ENCODE assay signal across 1 cellular context in genomic region chr7:73700581-73701134, GRCh38.
TF ChIP-seq lines count a peak whose summit lies in the region.

No MANE protein-coding gene starts in this region.

TF ChIP-seq in A549, 52 proteins besides CTCF, POLR2A, EP300 and RAD21 (continued from another document):
- TF ChIP-seq HOXB13 (CRISPR knock-in tag; IDR thresholded peaks at IDR 0.05; ENCODE audit: low read depth) (no peak), POLR2AphosphoS2 (conservative IDR thresholded peaks at IDR 0.05; ENCODE audit: low read length) (no peak; the same call in 1 of the 2 replicates), NPAS2 (CRISPR knock-in tag; IDR thresholded peaks at IDR 0.05; ENCODE audit: borderline replicate concordance) (no peak), RFX5 (IDR thresholded peaks at IDR 0.05) (no peak), RCOR1 (IDR thresholded peaks at IDR 0.05; ENCODE audit: low read depth, low read length) (no peak), ESRRA (IDR thresholded peaks at IDR 0.05; ENCODE audit: borderline replicate concordance, low read length) (no peak), PBX3 (IDR thresholded peaks at IDR 0.05) (no peak)
